12 cellular contexts compared by ENCODE assay signal in the genomic region with DNA sequence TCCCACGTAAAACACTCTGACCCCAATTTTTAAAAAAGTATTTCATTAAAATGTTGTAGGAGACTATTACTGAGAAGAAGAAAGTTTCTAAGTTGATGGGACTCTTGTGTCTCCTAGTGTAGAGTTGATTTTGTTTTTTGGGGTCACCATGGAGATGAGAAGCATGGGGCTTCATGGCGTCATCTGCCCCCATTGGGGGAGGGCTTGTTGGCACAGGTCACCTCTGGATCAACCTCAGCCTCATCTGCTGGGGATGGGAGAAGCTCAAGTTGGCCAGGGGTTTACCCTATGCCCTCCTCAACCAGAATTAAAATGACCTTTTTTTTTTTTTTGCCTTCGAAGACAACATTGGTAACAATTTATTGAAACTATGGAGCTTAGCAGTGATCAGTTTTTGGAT. TPM values are rescaled to one million over a fixed set of nuclear protein-coding genes. Genes with fewer than 3 reads are reported as not detected.
A peak's percentile ranks its signal among the peaks of the same experiment; 100 is the strongest.
DNase-seq lines count a peak whose midpoint lies in the region; ATAC-seq and TF ChIP-seq lines count a peak whose summit lies in the region.
"Had no signal": no experiment of that assay in that cellular context is flagged by ENCODE, and none has a peak within 500 bp of the region (broad histone marks: within the 10 kb centered on the region; RNA-seq: fewer than 3 reads in every experiment).

No MANE protein-coding gene starts in this region.

- no peaks in the 10 kb centered on the region for H3K27me3 Mint-ChIP-seq in CD8-positive, alpha-beta T cell (ENCODE audit: low read depth)
- no peaks in the 10 kb centered on the region for H3K27me3 Mint-ChIP-seq in naive thymus-derived CD8-positive, alpha-beta T cell

- no peaks in the 10 kb centered on the region for H3K9me3 ChIP-seq in CD8-positive, alpha-beta T cell (ENCODE audit: low read length)
- H3K9me3 ChIP-seq in WERI-Rb-1 (ENCODE audit: severe bottlenecking) (no peaks in the 10 kb centered on the region), upper lobe of left lung (no peaks in the 10 kb centered on the region)

- 68 to 83% methylated on average over 3 of the region's 3 CpGs for WGBS in upper lobe of left lung, 2 donors

- H3K27ac Mint-ChIP-seq in CD8-positive, alpha-beta T cell: peak overlapping the region; percentile 66
- H3K27ac Mint-ChIP-seq in activated naive CD4-positive, alpha-beta T cell treated with anti-CD3 and anti-CD28 coated beads, Interleukin-2, amount 50 U/mL, for 72 hours: peak overlapping the region; percentile 65 to 70
- H3K27ac Mint-ChIP-seq in naive thymus-derived CD8-positive, alpha-beta T cell: peak overlapping the region; percentile 32 to 91 (median 74)

- H3K27me3 ChIP-seq in CD8-positive, alpha-beta T cell (ENCODE audit: insufficient read depth, low read length): no peaks in the 10 kb centered on the region
- H3K27me3 ChIP-seq in WERI-Rb-1 (ENCODE audit: insufficient read depth, low read depth, severe bottlenecking) (no peaks in the 10 kb centered on the region), upper lobe of left lung (no peaks in the 10 kb centered on the region)

- POLR2A ChIA-PET in CD8-positive, alpha-beta T cell (lab: Charles Lee): interaction anchor here (0.7 kb wide), 1 partner anchor 26 kb away, joined by 3 read pairs; no protein-coding TSS in a partner anchor
- POLR2A ChIA-PET in naive thymus-derived CD8-positive, alpha-beta T cell (lab: Charles Lee): interaction anchor here (0.7 to 1.2 kb wide), 3 partner anchors 10 to 23 kb away, joined by 3 to 5 read pairs (median 3); no protein-coding TSS in a partner anchor

- H3K4me3 Mint-ChIP-seq in CD8-positive, alpha-beta T cell: peak overlapping the region; percentile 50
- peak overlapping the region; percentile 44 to 77 (median 69) for H3K4me3 Mint-ChIP-seq in naive thymus-derived CD8-positive, alpha-beta T cell

- H3K4me1 ChIP-seq in CD8-positive, alpha-beta T cell (ENCODE audit: insufficient read depth, low read length): peaks cover 39% of the 10 kb centered on the region
- peaks cover 0 to 3% (median 2%) of the 10 kb centered on the region in 4 donors for H3K4me1 ChIP-seq in upper lobe of left lung

- H3K9me3 Mint-ChIP-seq in CD8-positive, alpha-beta T cell: no peaks in the 10 kb centered on the region
- H3K9me3 Mint-ChIP-seq in activated naive CD4-positive, alpha-beta T cell treated with anti-CD3 and anti-CD28 coated beads, Interleukin-2, amount 50 U/mL, for 72 hours: no peaks in the 10 kb centered on the region
- H3K9me3 Mint-ChIP-seq in naive thymus-derived CD8-positive, alpha-beta T cell: no peaks in the 10 kb centered on the region
- H3K9me3 Mint-ChIP-seq: nephron had no signal

- CTCF ChIA-PET in CD8-positive, alpha-beta T cell (lab: Charles Lee): interaction anchor here (1.0 to 2.9 kb wide), 3 partner anchors 18 to 463 kb away, joined by 3 to 14 read pairs (median 3); no protein-coding TSS in a partner anchor

- ATAC-seq in CD8-positive, alpha-beta T cell: peak; percentile 52
- ATAC-seq in HG03354 (IDR thresholded peaks at IDR 0.05; ENCODE audit: poor library complexity, severe bottlenecking, unreplicated experiment) (peak; percentile 38), upper lobe of left lung (ENCODE audit: low FRiP score in 2 of 2) (no peak), GM18909 (IDR thresholded peaks at IDR 0.05; ENCODE audit: poor library complexity, unreplicated experiment) (no peak)
- peak; percentile 23 to 34 for ATAC-seq in activated naive CD4-positive, alpha-beta T cell treated with anti-CD3 and anti-CD28 coated beads, Interleukin-2, amount 50 U/mL, for 72 hours
- peak; percentile 33 to 64 for ATAC-seq in naive thymus-derived CD8-positive, alpha-beta T cell

- no peak for TF ChIP-seq CTCF in CD8-positive, alpha-beta T cell (IDR thresholded peaks at IDR 0.05)
- no peak for TF ChIP-seq CTCF in WERI-Rb-1 (IDR thresholded peaks at IDR 0.05; ENCODE audit: low read depth, low read length)
- TF ChIP-seq CTCF in upper lobe of left lung (IDR thresholded peaks at IDR 0.05): no peak

- no peak overlapping the region for H3K27ac ChIP-seq in CD8-positive, alpha-beta T cell (ENCODE audit: low read depth, low read length)
- H3K27ac ChIP-seq in WERI-Rb-1 (no peak overlapping the region), upper lobe of left lung (no peak overlapping the region)
- H3K27ac ChIP-seq: C4-2B had no signal

- H3K36me3 Mint-ChIP-seq in CD8-positive, alpha-beta T cell: peaks cover 42% of the 10 kb centered on the region
- H3K36me3 Mint-ChIP-seq in activated naive CD4-positive, alpha-beta T cell treated with anti-CD3 and anti-CD28 coated beads, Interleukin-2, amount 50 U/mL, for 72 hours: peaks cover 5 to 26% of the 10 kb centered on the region in 2 donors
- peaks cover 0 to 48% (median 0%) of the 10 kb centered on the region in 3 donors for H3K36me3 Mint-ChIP-seq in naive thymus-derived CD8-positive, alpha-beta T cell

- H3K4me3 ChIP-seq in CD8-positive, alpha-beta T cell (ENCODE audit: low read depth, low read length): no peak overlapping the region
- H3K4me3 ChIP-seq in WERI-Rb-1 (ENCODE audit: low read depth, low read length): no peak overlapping the region
- no peak overlapping the region for H3K4me3 ChIP-seq in upper lobe of left lung

- no peak for TF ChIP-seq POLR2A in upper lobe of left lung (IDR thresholded peaks at IDR 0.05)

- H3K4me1 Mint-ChIP-seq in CD8-positive, alpha-beta T cell (ENCODE audit: low read depth): peaks cover 79% of the 10 kb centered on the region
- H3K4me1 Mint-ChIP-seq in naive thymus-derived CD8-positive, alpha-beta T cell: peaks cover 50 to 93% (median 89%) of the 10 kb centered on the region in 4 donors

- H3K36me3 ChIP-seq in CD8-positive, alpha-beta T cell (ENCODE audit: insufficient read depth, low read length): peaks cover 4% of the 10 kb centered on the region
- H3K36me3 ChIP-seq in WERI-Rb-1 (peaks cover 91% of the 10 kb centered on the region), upper lobe of left lung (no peaks in the 10 kb centered on the region)

- no peak for TF ChIP-seq EP300 in upper lobe of left lung (IDR thresholded peaks at IDR 0.05)

- intact Hi-C loops in CD8-positive, alpha-beta T cell (cut with DNase I, micrococcal nuclease): loop anchor here in 1 of 2 experiments (5.0 kb wide), 1 partner anchor 42 kb away; no protein-coding TSS in a partner anchor

- DNase-seq in CD8-positive, alpha-beta T cell: peak in 2 of 7 experiments; percentile 33 to 40
- DNase-seq in activated naive CD4-positive, alpha-beta T cell treated with anti-CD3 and anti-CD28 coated beads, Interleukin-2, amount 50 U/mL, for 72 hours (ENCODE audit: low spot score in 2 of 2): no peak
- DNase-seq in naive thymus-derived CD8-positive, alpha-beta T cell: peak in 5 of 10 donors; percentile 29 to 55 (median 41)
- DNase-seq in WERI-Rb-1 (no peak), upper lobe of left lung (no peak)
- no peak for DNase-seq in stimulated activated CD4-positive, alpha-beta T cell treated with anti-CD3 and anti-CD28 coated beads, Interleukin-2, amount 100 ng/mL, for 48 hours
- DNase-seq: amniotic stem cell, erythroblast had no signal

RNA-seq across cellular contexts. Expression of a gene that starts 28.3 kb away (rescaled TPM):
- 100 to 1,000 TPM; 130 to 135 TPM for total RNA-seq in CD8-positive, alpha-beta T cell
- 10 to 100 TPM; 54.1 to 74.8 TPM for total RNA-seq in activated naive CD4-positive, alpha-beta T cell treated with anti-CD3 and anti-CD28 coated beads, Interleukin-2, amount 50 U/mL, for 72 hours
- total RNA-seq in naive thymus-derived CD8-positive, alpha-beta T cell: 100 to 1,000 TPM; 122 to 136 TPM
- 1 to 10 TPM; 2.5 to 4.9 (median 3.8) TPM for polyA plus RNA-seq in naive thymus-derived CD8-positive, alpha-beta T cell
- 10 to 100 TPM; 20.1 to 44.0 (median 32.2) TPM for total RNA-seq in upper lobe of left lung

Comparison
In these comparisons a context has a peak if more than half of its experiments do, and no peak if none do; other contexts are left out.
1. ATAC-seq: peak in CD8-positive, alpha-beta T cell (single experiment), HG03354 (single experiment), activated naive CD4-positive, alpha-beta T cell treated with anti-CD3 and anti-CD28 coated beads, Interleukin-2, amount 50 U/mL, for 72 hours (2 of 2) and naive thymus-derived CD8-positive, alpha-beta T cell (2 of 2); none in upper lobe of left lung (0 of 2) and GM18909 (single experiment).
2. Peak in every context shown above with its lines, with median percentiles within 50 percentile points of each other: H3K27ac Mint-ChIP-seq.